In the genomic region with DNA sequence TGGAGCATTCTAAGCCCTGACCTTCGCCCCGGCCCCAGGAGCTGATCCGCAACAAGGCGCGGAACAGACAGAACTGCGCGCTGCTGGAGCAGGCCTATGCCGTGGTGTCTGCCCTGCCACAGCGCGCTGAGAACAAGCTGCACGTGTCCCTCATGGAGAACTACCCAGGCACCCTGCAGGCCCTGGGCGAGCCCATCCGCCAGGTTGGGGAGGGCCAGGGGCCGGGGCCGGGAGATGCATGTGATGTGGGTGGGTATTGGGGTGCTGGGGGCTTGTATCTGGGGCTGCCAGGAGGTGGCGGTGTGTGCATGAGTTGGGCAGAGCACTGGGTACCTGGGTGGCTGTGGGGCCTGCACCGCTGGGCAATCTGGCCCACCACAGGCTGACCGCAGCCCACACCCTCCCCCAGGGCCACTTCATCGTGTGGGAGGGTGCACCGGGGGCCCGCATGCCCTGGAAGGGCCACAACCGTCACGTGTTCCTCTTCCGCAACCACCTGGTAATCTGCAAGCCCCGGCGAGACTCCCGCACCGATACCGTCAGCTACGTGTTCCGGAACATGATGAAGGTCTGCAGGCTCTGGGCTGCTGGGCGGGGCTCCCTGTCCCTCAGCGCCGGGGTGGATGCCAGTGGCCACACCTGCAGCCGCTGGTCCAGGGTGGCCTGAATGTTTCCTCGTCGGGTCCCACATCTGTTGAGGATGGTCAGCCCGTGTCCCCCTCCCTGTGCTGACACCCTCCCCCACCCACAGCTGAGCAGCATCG, we compare ENCODE assay signal across 1 cellular context.
TF ChIP-seq lines count a peak whose summit lies in the region.

No MANE protein-coding gene starts in this region.

TF ChIP-seq in K562, 482 proteins besides CTCF, POLR2A, EP300 and RAD21 (continued from another document and continues in another):
- TF ChIP-seq, protein P1, sequence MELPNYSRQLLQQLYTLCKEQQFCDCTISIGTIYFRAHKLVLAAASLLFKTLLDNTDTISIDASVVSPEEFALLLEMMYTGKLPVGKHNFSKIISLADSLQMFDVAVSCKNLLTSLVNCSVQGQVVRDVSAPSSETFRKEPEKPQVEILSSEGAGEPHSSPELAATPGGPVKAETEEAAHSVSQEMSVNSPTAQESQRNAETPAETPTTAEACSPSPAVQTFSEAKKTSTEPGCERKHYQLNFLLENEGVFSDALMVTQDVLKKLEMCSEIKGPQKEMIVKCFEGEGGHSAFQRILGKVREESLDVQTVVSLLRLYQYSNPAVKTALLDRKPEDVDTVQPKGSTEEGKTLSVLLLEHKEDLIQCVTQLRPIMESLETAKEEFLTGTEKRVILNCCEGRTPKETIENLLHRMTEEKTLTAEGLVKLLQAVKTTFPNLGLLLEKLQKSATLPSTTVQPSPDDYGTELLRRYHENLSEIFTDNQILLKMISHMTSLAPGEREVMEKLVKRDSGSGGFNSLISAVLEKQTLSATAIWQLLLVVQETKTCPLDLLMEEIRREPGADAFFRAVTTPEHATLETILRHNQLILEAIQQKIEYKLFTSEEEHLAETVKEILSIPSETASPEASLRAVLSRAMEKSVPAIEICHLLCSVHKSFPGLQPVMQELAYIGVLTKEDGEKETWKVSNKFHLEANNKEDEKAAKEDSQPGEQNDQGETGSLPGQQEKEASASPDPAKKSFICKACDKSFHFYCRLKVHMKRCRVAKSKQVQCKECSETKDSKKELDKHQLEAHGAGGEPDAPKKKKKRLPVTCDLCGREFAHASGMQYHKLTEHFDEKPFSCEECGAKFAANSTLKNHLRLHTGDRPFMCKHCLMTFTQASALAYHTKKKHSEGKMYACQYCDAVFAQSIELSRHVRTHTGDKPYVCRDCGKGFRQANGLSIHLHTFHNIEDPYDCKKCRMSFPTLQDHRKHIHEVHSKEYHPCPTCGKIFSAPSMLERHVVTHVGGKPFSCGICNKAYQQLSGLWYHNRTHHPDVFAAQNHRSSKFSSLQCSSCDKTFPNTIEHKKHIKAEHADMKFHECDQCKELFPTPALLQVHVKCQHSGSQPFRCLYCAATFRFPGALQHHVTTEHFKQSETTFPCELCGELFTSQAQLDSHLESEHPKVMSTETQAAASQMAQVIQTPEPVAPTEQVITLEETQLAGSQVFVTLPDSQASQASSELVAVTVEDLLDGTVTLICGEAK (IDR thresholded peaks at IDR 0.05) = no peak
- TF ChIP-seq, protein P1 (CRISPR knock-in tag; IDR thresholded peaks at IDR 0.05) = no peak
- TF ChIP-seq, protein P2, sequence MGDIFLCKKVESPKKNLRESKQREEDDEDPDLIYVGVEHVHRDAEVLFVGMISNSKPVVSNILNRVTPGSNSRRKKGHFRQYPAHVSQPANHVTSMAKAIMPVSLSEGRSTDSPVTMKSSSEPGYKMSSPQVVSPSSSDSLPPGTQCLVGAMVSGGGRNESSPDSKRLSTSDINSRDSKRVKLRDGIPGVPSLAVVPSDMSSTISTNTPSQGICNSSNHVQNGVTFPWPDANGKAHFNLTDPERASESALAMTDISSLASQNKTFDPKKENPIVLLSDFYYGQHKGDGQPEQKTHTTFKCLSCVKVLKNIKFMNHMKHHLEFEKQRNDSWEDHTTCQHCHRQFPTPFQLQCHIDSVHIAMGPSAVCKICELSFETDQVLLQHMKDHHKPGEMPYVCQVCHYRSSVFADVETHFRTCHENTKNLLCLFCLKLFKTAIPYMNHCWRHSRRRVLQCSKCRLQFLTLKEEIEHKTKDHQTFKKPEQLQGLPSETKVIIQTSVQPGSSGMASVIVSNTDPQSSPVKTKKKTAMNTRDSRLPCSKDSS (IDR thresholded peaks at IDR 0.05; ENCODE audit: low read depth, partially characterized antibody) = no peak
- TF ChIP-seq ZC3H4 (CRISPR knock-in tag; IDR thresholded peaks at IDR 0.05; ENCODE audit: borderline replicate concordance) (no peak), FOS (IDR thresholded peaks at IDR 0.05; ENCODE audit: extremely low read depth, insufficient read length) (no peak), KLF16 (IDR thresholded peaks at IDR 0.05) (peak; percentile 59; the same call in 1 of the 2 replicates), MYNN (IDR thresholded peaks at IDR 0.05) (peak; percentile 82), MYNN (CRISPR knock-in tag; IDR thresholded peaks at IDR 0.05) (no peak), TCF7 (IDR thresholded peaks at IDR 0.05; ENCODE audit: borderline replicate concordance) (0 out of 2 replicates have a peak, but pooled peaks have one; percentile 22), RBBP5 (IDR thresholded peaks at IDR 0.05; ENCODE audit: borderline replicate concordance, insufficient read depth, low read length, poor library complexity, severe bottlenecking) (no peak), HLTF (IDR thresholded peaks at IDR 0.05) (0 out of 2 replicates have a peak, but pooled peaks have one; percentile 38), SIN3A (IDR thresholded peaks at IDR 0.05; ENCODE audit: borderline replicate concordance in 2 of 2, control insufficient read depth in 1 of 2, low read depth in 2 of 2, low read length in 2 of 2) (no peak), POLR3G (IDR thresholded peaks at IDR 0.05; ENCODE audit: extremely low read depth, insufficient read length, insufficient replicate concordance) (no peak), ZBTB1 (CRISPR knock-in tag; IDR thresholded peaks at IDR 0.05; ENCODE audit: borderline replicate concordance, low read depth) (peak; percentile 89; the same call in 1 of the 2 replicates), POU5F1 (IDR thresholded peaks at IDR 0.05; ENCODE audit: borderline replicate concordance, low read depth, low read length, partially characterized antibody) (no peak), ZNF764 (CRISPR knock-in tag; IDR thresholded peaks at IDR 0.05; ENCODE audit: low read depth) (no peak)
- TF ChIP-seq, protein P3, sequence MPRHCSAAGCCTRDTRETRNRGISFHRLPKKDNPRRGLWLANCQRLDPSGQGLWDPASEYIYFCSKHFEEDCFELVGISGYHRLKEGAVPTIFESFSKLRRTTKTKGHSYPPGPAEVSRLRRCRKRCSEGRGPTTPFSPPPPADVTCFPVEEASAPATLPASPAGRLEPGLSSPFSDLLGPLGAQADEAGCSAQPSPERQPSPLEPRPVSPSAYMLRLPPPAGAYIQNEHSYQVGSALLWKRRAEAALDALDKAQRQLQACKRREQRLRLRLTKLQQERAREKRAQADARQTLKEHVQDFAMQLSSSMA (CRISPR knock-in tag; IDR thresholded peaks at IDR 0.05) = no peak
- TF ChIP-seq, protein P4, sequence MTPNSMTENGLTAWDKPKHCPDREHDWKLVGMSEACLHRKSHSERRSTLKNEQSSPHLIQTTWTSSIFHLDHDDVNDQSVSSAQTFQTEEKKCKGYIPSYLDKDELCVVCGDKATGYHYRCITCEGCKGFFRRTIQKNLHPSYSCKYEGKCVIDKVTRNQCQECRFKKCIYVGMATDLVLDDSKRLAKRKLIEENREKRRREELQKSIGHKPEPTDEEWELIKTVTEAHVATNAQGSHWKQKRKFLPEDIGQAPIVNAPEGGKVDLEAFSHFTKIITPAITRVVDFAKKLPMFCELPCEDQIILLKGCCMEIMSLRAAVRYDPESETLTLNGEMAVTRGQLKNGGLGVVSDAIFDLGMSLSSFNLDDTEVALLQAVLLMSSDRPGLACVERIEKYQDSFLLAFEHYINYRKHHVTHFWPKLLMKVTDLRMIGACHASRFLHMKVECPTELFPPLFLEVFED (CRISPR knock-in tag; conservative IDR thresholded peaks at IDR 0.05) = no peak
- TF ChIP-seq, protein P5, sequence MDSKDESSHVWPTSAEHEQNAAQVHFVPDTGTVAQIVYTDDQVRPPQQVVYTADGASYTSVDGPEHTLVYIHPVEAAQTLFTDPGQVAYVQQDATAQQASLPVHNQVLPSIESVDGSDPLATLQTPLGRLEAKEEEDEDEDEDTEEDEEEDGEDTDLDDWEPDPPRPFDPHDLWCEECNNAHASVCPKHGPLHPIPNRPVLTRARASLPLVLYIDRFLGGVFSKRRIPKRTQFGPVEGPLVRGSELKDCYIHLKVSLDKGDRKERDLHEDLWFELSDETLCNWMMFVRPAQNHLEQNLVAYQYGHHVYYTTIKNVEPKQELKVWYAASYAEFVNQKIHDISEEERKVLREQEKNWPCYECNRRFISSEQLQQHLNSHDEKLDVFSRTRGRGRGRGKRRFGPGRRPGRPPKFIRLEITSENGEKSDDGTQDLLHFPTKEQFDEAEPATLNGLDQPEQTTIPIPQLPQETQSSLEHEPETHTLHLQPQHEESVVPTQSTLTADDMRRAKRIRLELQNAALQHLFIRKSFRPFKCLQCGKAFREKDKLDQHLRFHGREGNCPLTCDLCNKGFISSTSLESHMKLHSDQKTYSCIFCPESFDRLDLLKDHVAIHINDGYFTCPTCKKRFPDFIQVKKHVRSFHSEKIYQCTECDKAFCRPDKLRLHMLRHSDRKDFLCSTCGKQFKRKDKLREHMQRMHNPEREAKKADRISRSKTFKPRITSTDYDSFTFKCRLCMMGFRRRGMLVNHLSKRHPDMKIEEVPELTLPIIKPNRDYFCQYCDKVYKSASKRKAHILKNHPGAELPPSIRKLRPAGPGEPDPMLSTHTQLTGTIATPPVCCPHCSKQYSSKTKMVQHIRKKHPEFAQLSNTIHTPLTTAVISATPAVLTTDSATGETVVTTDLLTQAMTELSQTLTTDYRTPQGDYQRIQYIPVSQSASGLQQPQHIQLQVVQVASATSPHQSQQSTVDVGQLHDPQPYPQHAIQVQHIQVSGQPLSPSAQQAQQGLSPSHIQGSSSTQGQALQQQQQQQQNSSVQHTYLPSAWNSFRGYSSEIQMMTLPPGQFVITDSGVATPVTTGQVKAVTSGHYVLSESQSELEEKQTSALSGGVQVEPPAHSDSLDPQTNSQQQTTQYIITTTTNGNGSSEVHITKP (IDR thresholded peaks at IDR 0.05; ENCODE audit: partially characterized antibody) = peak; percentile 93
- TF ChIP-seq, protein P6, sequence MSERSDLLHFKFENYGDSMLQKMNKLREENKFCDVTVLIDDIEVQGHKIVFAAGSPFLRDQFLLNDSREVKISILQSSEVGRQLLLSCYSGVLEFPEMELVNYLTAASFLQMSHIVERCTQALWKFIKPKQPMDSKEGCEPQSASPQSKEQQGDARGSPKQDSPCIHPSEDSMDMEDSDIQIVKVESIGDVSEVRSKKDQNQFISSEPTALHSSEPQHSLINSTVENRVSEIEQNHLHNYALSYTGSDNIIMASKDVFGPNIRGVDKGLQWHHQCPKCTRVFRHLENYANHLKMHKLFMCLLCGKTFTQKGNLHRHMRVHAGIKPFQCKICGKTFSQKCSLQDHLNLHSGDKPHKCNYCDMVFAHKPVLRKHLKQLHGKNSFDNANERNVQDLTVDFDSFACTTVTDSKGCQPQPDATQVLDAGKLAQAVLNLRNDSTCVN (CRISPR knock-in tag; IDR thresholded peaks at IDR 0.05) = no peak
- TF ChIP-seq, protein P7, sequence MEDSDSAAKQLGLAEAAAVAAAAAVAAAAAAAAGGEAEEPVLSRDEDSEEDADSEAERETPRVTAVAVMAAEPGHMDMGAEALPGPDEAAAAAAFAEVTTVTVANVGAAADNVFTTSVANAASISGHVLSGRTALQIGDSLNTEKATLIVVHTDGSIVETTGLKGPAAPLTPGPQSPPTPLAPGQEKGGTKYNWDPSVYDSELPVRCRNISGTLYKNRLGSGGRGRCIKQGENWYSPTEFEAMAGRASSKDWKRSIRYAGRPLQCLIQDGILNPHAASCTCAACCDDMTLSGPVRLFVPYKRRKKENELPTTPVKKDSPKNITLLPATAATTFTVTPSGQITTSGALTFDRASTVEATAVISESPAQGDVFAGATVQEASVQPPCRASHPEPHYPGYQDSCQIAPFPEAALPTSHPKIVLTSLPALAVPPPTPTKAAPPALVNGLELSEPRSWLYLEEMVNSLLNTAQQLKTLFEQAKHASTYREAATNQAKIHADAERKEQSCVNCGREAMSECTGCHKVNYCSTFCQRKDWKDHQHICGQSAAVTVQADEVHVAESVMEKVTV (CRISPR knock-in tag; IDR thresholded peaks at IDR 0.05) = peak; percentile 61; the same call in 1 of the 2 replicates
